9 cellular contexts compared by ENCODE assay signal in genomic region chr1:228500143-228500736, GRCh38. TPM values are rescaled to one million over a fixed set of nuclear protein-coding genes. Genes with fewer than 3 reads are reported as not detected.
DNase-seq lines count a peak whose midpoint lies in the region; ATAC-seq and TF ChIP-seq lines count a peak whose summit lies in the region.
"Had no signal": no experiment of that assay in that cellular context is flagged by ENCODE, and none has a peak within 500 bp of the region (broad histone marks: within the 10 kb centered on the region; RNA-seq: fewer than 3 reads in every experiment).

No MANE protein-coding gene starts in this region.

- no peaks in the 10 kb centered on the region for H3K79me2 ChIP-seq in MM.1S (ENCODE audit: low read length)

- H3K27me3 Mint-ChIP-seq in CD8-positive, alpha-beta memory T cell, result peaks cover 0 to 1% of the 10 kb centered on the region in 2 donors
- H3K27me3 Mint-ChIP-seq in T-helper 17 cell, result no peaks in the 10 kb centered on the region

- no peak overlapping the region for H3K27ac ChIP-seq in CD8-positive, alpha-beta memory T cell (ENCODE audit: low read depth, low read length)
- no peak overlapping the region for H3K27ac ChIP-seq in MM.1S (ENCODE audit: low read length)
- H3K27ac ChIP-seq: stomach had no signal

- peak overlapping the region in 7 of 8 donors; percentile 4 to 77 (median 39) for H3K27ac Mint-ChIP-seq in CD8-positive, alpha-beta memory T cell
- peak overlapping the region; percentile 57 for H3K27ac Mint-ChIP-seq in T-helper 17 cell

- H3K9me2 ChIP-seq in MM.1S (replicated peaks; ENCODE audit: insufficient read depth, low read length), result no peaks in the 10 kb centered on the region

- peaks cover 8% of the 10 kb centered on the region; the same call in 1 of the 2 replicates for H3F3A ChIP-seq in MM.1S (ENCODE audit: insufficient read depth, low read length)

- CTCF ChIA-PET in CD8-positive, alpha-beta memory T cell (lab: Charles Lee), result interaction anchor here (1.2 to 2.7 kb wide), 11 partner anchors 10 to 393 kb away, joined by 3 to 20 read pairs (median 4); partner anchors contain the start of gene RNF187

- H3K4me3 Mint-ChIP-seq in CD8-positive, alpha-beta memory T cell, result peak overlapping the region in 6 of 7 donors; percentile 41 to 83 (median 79)
- peak overlapping the region; percentile 63 for H3K4me3 Mint-ChIP-seq in T-helper 17 cell

- ATAC-seq in GM21723 (IDR thresholded peaks at IDR 0.05; ENCODE audit: unreplicated experiment) (peak; percentile 17), T-helper 17 cell (no peak), GM18517 (IDR thresholded peaks at IDR 0.05; ENCODE audit: unreplicated experiment) (no peak)

- H3K9me3 Mint-ChIP-seq in CD8-positive, alpha-beta memory T cell, result no peaks in the 10 kb centered on the region

- no peaks in the 10 kb centered on the region for H3K27me3 ChIP-seq in CD8-positive, alpha-beta memory T cell (ENCODE audit: insufficient read depth, low read length, poor library complexity, severe bottlenecking)
- no peaks in the 10 kb centered on the region for H3K27me3 ChIP-seq in mononuclear cell (ENCODE audit: insufficient read depth, low read length)
- no peaks in the 10 kb centered on the region for H3K27me3 ChIP-seq in MM.1S (replicated peaks; ENCODE audit: insufficient read depth, low read length)
- H3K27me3 ChIP-seq: stomach had no signal

- no peaks in the 10 kb centered on the region for H3K9me3 ChIP-seq in CD8-positive, alpha-beta memory T cell (ENCODE audit: low read length)
- H3K9me3 ChIP-seq in T-helper 17 cell (ENCODE audit: control insufficient read depth, low read length, poor library complexity, severe bottlenecking) (no peaks in the 10 kb centered on the region), mononuclear cell (ENCODE audit: low read depth, low read length) (no peaks in the 10 kb centered on the region), MM.1S (replicated peaks; ENCODE audit: insufficient read depth, low read length) (no peaks in the 10 kb centered on the region)
- H3K9me3 ChIP-seq: stomach had no signal

- no peak overlapping the region for H3K9ac ChIP-seq in MM.1S (ENCODE audit: low read length)

- peaks cover 14% of the 10 kb centered on the region for H3K4me1 ChIP-seq in CD8-positive, alpha-beta memory T cell (ENCODE audit: insufficient read depth, low read length)
- H3K4me1 ChIP-seq in mononuclear cell (ENCODE audit: insufficient read depth, low read length) (peaks cover 19% of the 10 kb centered on the region), MM.1S (ENCODE audit: low read length) (peaks cover 15% of the 10 kb centered on the region)

- H3K36me3 Mint-ChIP-seq in CD8-positive, alpha-beta memory T cell, result peaks cover 0 to 38% (median 8%) of the 10 kb centered on the region in 3 donors
- peaks cover 7% of the 10 kb centered on the region for H3K36me3 Mint-ChIP-seq in T-helper 17 cell (ENCODE audit: low read depth)

- H2AFZ ChIP-seq in MM.1S (ENCODE audit: low read length), result no peak overlapping the region

- H3K36me3 ChIP-seq in CD8-positive, alpha-beta memory T cell (ENCODE audit: insufficient read depth, low read length), result peaks cover 2% of the 10 kb centered on the region
- no peaks in the 10 kb centered on the region for H3K36me3 ChIP-seq in MM.1S (replicated peaks; ENCODE audit: insufficient read depth, low read length)

- H3K4me1 Mint-ChIP-seq in CD8-positive, alpha-beta memory T cell, result peaks cover 19 to 38% (median 29%) of the 10 kb centered on the region in 3 donors
- peaks cover 20% of the 10 kb centered on the region for H3K4me1 Mint-ChIP-seq in T-helper 17 cell

- TF ChIP-seq CTCF in MM.1S (IDR thresholded peaks at IDR 0.05; ENCODE audit: low read length), result no peak

- H4K20me1 ChIP-seq in MM.1S (ENCODE audit: insufficient read depth, low read length), result no peaks in the 10 kb centered on the region

- DNase-seq in CD8-positive, alpha-beta memory T cell, result no peak
- DNase-seq in T-helper 17 cell (no peak), NCI-H2196 treated with DMSO at 0.1 percent for 48 hours (lab: John Stamatoyannopoulos, UW; ENCODE audit: unreplicated experiment) (no peak), kidney glomerular epithelial cell (lab: John Stamatoyannopoulos, UW) (no peak), MM.1S (no peak)

- POLR2A ChIA-PET in CD8-positive, alpha-beta memory T cell (lab: Charles Lee), result interaction anchor here (0.6 kb wide), 1 partner anchor 42 kb away, joined by 6 read pairs; no protein-coding TSS in a partner anchor

- H3K4me2 ChIP-seq in MM.1S (ENCODE audit: low read depth, low read length), result no peak overlapping the region

- no peak overlapping the region for H3K4me3 ChIP-seq in CD8-positive, alpha-beta memory T cell (ENCODE audit: low read length)
- H3K4me3 ChIP-seq in mononuclear cell (ENCODE audit: low read length) (peak overlapping the region; percentile 24), MM.1S (ENCODE audit: low read length) (no peak overlapping the region)

RNA-seq across cellular contexts. Expression of gene RNF187, which starts 13.1 kb away (rescaled TPM):
- 100 to 1,000 TPM; 128 to 129 TPM for total RNA-seq in CD8-positive, alpha-beta memory T cell
- polyA plus RNA-seq in CD8-positive, alpha-beta memory T cell, result 56.7 TPM
- total RNA-seq in T-helper 17 cell (10 to 100 TPM; 65.6 to 77.8 TPM), mononuclear cell (13.7 TPM)
